Comparison of ENCODE assay signal across 25 cellular contexts in genomic region chr6:123629234-123629941, GRCh38. TPM values are rescaled to one million over a fixed set of nuclear protein-coding genes. Genes with fewer than 3 reads are reported as not detected.
"Had no signal": no experiment of that assay in that cellular context is flagged by ENCODE, and none has a peak within 500 bp of the region (broad histone marks: within the 10 kb centered on the region; RNA-seq: fewer than 3 reads in every experiment).

No MANE protein-coding gene starts in this region.

- H3K27me3 ChIP-seq: esophagus squamous epithelium, right lobe of liver, spleen, upper lobe of left lung had no signal

- H3K4me1 ChIP-seq: esophagus squamous epithelium, right lobe of liver, spleen, upper lobe of left lung had no signal

- DNase-seq: activated CD4-positive, alpha-beta T cell treated with anti-CD3 and anti-CD28 coated beads, Interleukin-2, amount 10 ng/mL, durations not matched to agents 24 days and 14 days; activated CD4-positive, CD25-positive, alpha-beta regulatory T cell; activated CD8-positive, alpha-beta T cell treated with anti-CD3 and anti-CD28 coated beads for 36 hours; activated naive CD4-positive, alpha-beta T cell treated with Interleukin-2 at 50 U/mL for 16 hours; activated naive CD8-positive, alpha-beta T cell treated with anti-CD3 and anti-CD28 coated beads, Interleukin-2, amount 10 ng/mL, durations not matched to agents 7 days and 5 days; activated T-cell treated with anti-CD3 and anti-CD28 coated beads, Interleukin-2, amount 50 U/mL, for 24 hours; amygdala; caudate nucleus; effector memory CD8-positive, alpha-beta T cell; esophagus squamous epithelium; hippocampal formation; islet precursor cell; mammary epithelial cell; right lobe of liver; spleen; stimulated activated CD4-positive, alpha-beta T cell treated with anti-CD3 and anti-CD28 coated beads, Interleukin-4, amount 100 ng/mL, for 4 hours; upper lobe of left lung had no signal

- H3K27ac ChIP-seq: esophagus squamous epithelium, right lobe of liver, spleen, thoracic aorta, upper lobe of left lung had no signal

- ATAC-seq: activated CD8-positive, alpha-beta T cell treated with anti-CD3 and anti-CD28 coated beads for 36 hours; effector memory CD8-positive, alpha-beta T cell; left lobe of liver; right lobe of liver; stimulated activated memory B cell treated with anti-CD40 and anti-IgM and Interleukin-4, amounts not matched to agents 10 μg/mL and 1 μg/mL and 100 μg/mL, for 72 hours had no signal

- H3K9me3 ChIP-seq: esophagus squamous epithelium, right lobe of liver, spleen, thoracic aorta, upper lobe of left lung had no signal

- H3K36me3 ChIP-seq: esophagus squamous epithelium, right lobe of liver, spleen, thoracic aorta, upper lobe of left lung had no signal

- H3K4me3 ChIP-seq: esophagus squamous epithelium, right lobe of liver, spleen, thoracic aorta, upper lobe of left lung had no signal

RNA-seq across cellular contexts. Expression of gene TRDN, which starts 7.4 kb away (rescaled TPM):
- total RNA-seq: activated CD4-positive, alpha-beta T cell treated with anti-CD3 and anti-CD28 coated beads, Interleukin-2, amount 10 ng/mL, durations not matched to agents 24 days and 14 days; activated CD8-positive, alpha-beta T cell treated with anti-CD3 and anti-CD28 coated beads for 36 hours; activated naive CD8-positive, alpha-beta T cell treated with anti-CD3 and anti-CD28 coated beads, Interleukin-2, amount 10 ng/mL, durations not matched to agents 7 days and 5 days; activated T-helper 2 cell treated with anti-CD3 and anti-CD28 coated beads, Interferon-gamma antibody, Interleukin-2, Interleukin-4, amounts not matched to agents 10 μg/mL and 5 μg/mL and 100 μg/mL, durations not matched to agents 14 hours and 24 hours and 36 hours; dermis microvascular lymphatic vessel endothelial cell; esophagus squamous epithelium; left lobe of liver; mammary epithelial cell; osteoblast; spleen; T-helper 2 cell treated with Interferon-gamma antibody and Interleukin-4, amounts not matched to agents 100 ng/mL and 5 ng/mL, for 36 hours had no signal
- polyA plus RNA-seq: mammary epithelial cell, neural cell had no signal
